ENCODE assay signal across 14 cellular contexts in genomic region chrX:1464282-1465131, GRCh38. TPM values are rescaled to one million over a fixed set of nuclear protein-coding genes. Genes with fewer than 3 reads are reported as not detected.
DNase-seq lines count a peak whose midpoint lies in the region; ATAC-seq, FAIRE-seq and TF ChIP-seq lines count a peak whose summit lies in the region.
"Had no signal": no experiment of that assay in that cellular context is flagged by ENCODE, and none has a peak within 500 bp of the region (broad histone marks: within the 10 kb centered on the region; RNA-seq: fewer than 3 reads in every experiment).

No MANE protein-coding gene starts in this region.

- no peaks in the 10 kb centered on the region for H3K79me1 ChIP-seq in H1 (ENCODE audit: low read depth, low read length)

- intact Hi-C loops in activated naive CD4-positive, alpha-beta T cell treated with anti-CD3 and anti-CD28 coated beads for 36 hours (cut with micrococcal nuclease) = loop anchor here (5.0 kb wide), 1 partner anchor 1228 kb away; the partner anchor contains the start of gene CD99
- intact Hi-C loops in activated CD8-positive, alpha-beta T cell treated with anti-CD3 and anti-CD28 coated beads for 36 hours (cut with micrococcal nuclease) = no loop called here
- intact Hi-C loops in stomach (cut with DNase I; ENCODE audit: low total_unique reads) = loop anchor here (10.0 kb wide), 1 partner anchor 110 kb away; no protein-coding TSS in a partner anchor

- H3K27me3 Mint-ChIP-seq in activated naive CD4-positive, alpha-beta T cell treated with anti-CD3 and anti-CD28 coated beads for 36 hours (ENCODE audit: low read depth) = no peaks in the 10 kb centered on the region
- H3K27me3 Mint-ChIP-seq in activated CD8-positive, alpha-beta T cell treated with anti-CD3 and anti-CD28 coated beads for 36 hours = no peaks in the 10 kb centered on the region

- H2BK20ac ChIP-seq in H1 (ENCODE audit: low read length) = peak overlapping the region; percentile 32; the same call in 1 of the 2 replicates

- no peak overlapping the region for H3K14ac ChIP-seq in H1 (ENCODE audit: insufficient read length)

- no peaks in the 10 kb centered on the region for H3K9me3 Mint-ChIP-seq in activated naive CD4-positive, alpha-beta T cell treated with anti-CD3 and anti-CD28 coated beads for 36 hours
- H3K9me3 Mint-ChIP-seq in activated CD8-positive, alpha-beta T cell treated with anti-CD3 and anti-CD28 coated beads for 36 hours = no peaks in the 10 kb centered on the region

- H2AFZ ChIP-seq in H1 (ENCODE audit: low read length) = no peak overlapping the region

- H3K56ac ChIP-seq in H1 (replicated peaks; ENCODE audit: insufficient read length, low read depth, low read length) = no peak overlapping the region

- no peak overlapping the region for H3K23ac ChIP-seq in H1 (ENCODE audit: insufficient read length)

- H3K23me2 ChIP-seq in H1 (ENCODE audit: low read depth, low read length) = no peaks in the 10 kb centered on the region; the same call in 1 of the 2 replicates

- no peak overlapping the region for H3K9ac ChIP-seq in H1 (replicated peaks in 1 of 4; ENCODE audit: extremely low read depth in 1 of 4, low read depth in 3 of 4, low read length in 3 of 4)
- H3K9ac ChIP-seq: SK-N-SH had no signal

- no peak overlapping the region for H4K8ac ChIP-seq in H1 (ENCODE audit: extremely low read depth, insufficient read depth, low read length)

- H2BK15ac ChIP-seq in H1 (ENCODE audit: low read length) = no peak overlapping the region

- no peak overlapping the region; a peak in 1 of 4 replicates for H3K4me2 ChIP-seq in H1 (ENCODE audit: insufficient read depth in 1 of 2, low read depth in 2 of 2, low read length in 2 of 2)
- H3K4me2 ChIP-seq: SK-N-SH had no signal

- no peaks in the 10 kb centered on the region for H3K79me2 ChIP-seq in H1 (ENCODE audit: control insufficient read depth in 1 of 2, insufficient read depth in 2 of 2, low read length in 2 of 2)

- no peak for TF ChIP-seq CTCF in activated CD8-positive, alpha-beta T cell treated with anti-CD3 and anti-CD28 coated beads for 36 hours (IDR thresholded peaks at IDR 0.05)
- no peak for TF ChIP-seq CTCF in H1 (IDR thresholded peaks at IDR 0.05; ENCODE audit: control extremely low read depth in 1 of 3, insufficient read depth in 1 of 3, low read depth in 1 of 3, low read length in 3 of 3)
- TF ChIP-seq CTCF in stomach (IDR thresholded peaks at IDR 0.05) = no peak

- H4K20me1 ChIP-seq in H1 (replicated peaks in 1 of 2; ENCODE audit: control insufficient read depth in 1 of 2, insufficient read depth in 2 of 2, low read length in 2 of 2) = no peaks in the 10 kb centered on the region

- FAIRE-seq in H1 (lab: Jason Lieb, UNC) = no peak
- FAIRE-seq: bronchial epithelial cell had no signal

- no peak overlapping the region for H3K18ac ChIP-seq in H1 (ENCODE audit: extremely low read depth, low read length)

- no peak for TF ChIP-seq POLR2A in H1 (IDR thresholded peaks at IDR 0.05; ENCODE audit: control extremely low read depth in 1 of 2, low read depth in 2 of 2, low read length in 2 of 2)
- no peak for TF ChIP-seq POLR2A in stomach (IDR thresholded peaks at IDR 0.05)

- H2BK120ac ChIP-seq in H1 (replicated peaks; ENCODE audit: low read depth, low read length) = no peak overlapping the region

- TF ChIP-seq RAD21 in H1 (IDR thresholded peaks at IDR 0.05 in 1 of 2, conservative IDR thresholded peaks at IDR 0.05 in 1 of 2; ENCODE audit: low read depth in 2 of 2, low read length in 2 of 2) = no peak

- no peaks in the 10 kb centered on the region for H3K36me3 ChIP-seq in H1 (ENCODE audit: control insufficient read depth in 2 of 4, insufficient read depth in 4 of 4, low read length in 3 of 4)
- peaks cover 0 to 7% (median 0%) of the 10 kb centered on the region in 4 donors for H3K36me3 ChIP-seq in stomach
- H3K36me3 ChIP-seq: tibial nerve had no signal

- no peak overlapping the region for H4K5ac ChIP-seq in H1 (ENCODE audit: insufficient read length, low read depth, low read length)

- H3K4ac ChIP-seq in H1 (replicated peaks; ENCODE audit: insufficient read length, low read depth, low read length) = no peak overlapping the region

- H4K91ac ChIP-seq in H1 (replicated peaks; ENCODE audit: insufficient read length, low read length) = no peak overlapping the region

- peak; percentile 21 for DNase-seq in activated naive CD4-positive, alpha-beta T cell treated with anti-CD3 and anti-CD28 coated beads for 36 hours
- no peak for DNase-seq in activated naive CD4-positive, alpha-beta T cell treated with anti-CD3 and anti-CD28 coated beads, Interleukin-2, amount 50 U/mL, for 16 hours
- DNase-seq in activated CD8-positive, alpha-beta T cell treated with anti-CD3 and anti-CD28 coated beads for 36 hours = peak; percentile 59
- peak in 1 of 2 experiments; percentile 35 for DNase-seq in H1 (ENCODE audit: low read depth in 1 of 2, low spot score in 2 of 2)
- DNase-seq in stomach = peak; percentile 17
- no peak for DNase-seq in NCI-H1436 (lab: John Stamatoyannopoulos, UW)
- DNase-seq: midbrain, MV-4-11, NCI-H524 treated with DMSO at 0.1 percent for 48 hours, SK-N-SH had no signal

- peaks cover 64% of the 10 kb centered on the region for H3K4me1 Mint-ChIP-seq in activated naive CD4-positive, alpha-beta T cell treated with anti-CD3 and anti-CD28 coated beads for 36 hours (ENCODE audit: low read depth)
- peaks cover 68% of the 10 kb centered on the region for H3K4me1 Mint-ChIP-seq in activated CD8-positive, alpha-beta T cell treated with anti-CD3 and anti-CD28 coated beads for 36 hours (ENCODE audit: low read depth)

- no peak overlapping the region for H2AK5ac ChIP-seq in H1 (ENCODE audit: low read depth, low read length)

- peak overlapping the region; percentile 26 for H3K27ac Mint-ChIP-seq in activated naive CD4-positive, alpha-beta T cell treated with anti-CD3 and anti-CD28 coated beads for 36 hours
- peak overlapping the region; percentile 92 for H3K27ac Mint-ChIP-seq in activated CD8-positive, alpha-beta T cell treated with anti-CD3 and anti-CD28 coated beads for 36 hours

- no peak overlapping the region for H2BK12ac ChIP-seq in H1 (ENCODE audit: low read depth, low read length)

- POLR2A ChIA-PET in activated CD8-positive, alpha-beta T cell treated with anti-CD3 and anti-CD28 coated beads for 36 hours (lab: Charles Lee) = no interaction called here
- POLR2A ChIA-PET in H1 (lab: Charles Lee; ENCODE audit: partially characterized antibody) = no interaction called here

- H3K27ac ChIP-seq in H1 (ENCODE audit: low read depth, low read length) (no peak overlapping the region), stomach (peak overlapping the region in 1 of 5 donors; percentile 1)
- H3K27ac ChIP-seq: tibial nerve had no signal

- H3K36me3 Mint-ChIP-seq in activated naive CD4-positive, alpha-beta T cell treated with anti-CD3 and anti-CD28 coated beads for 36 hours (ENCODE audit: low read depth) = peaks cover 11% of the 10 kb centered on the region
- H3K36me3 Mint-ChIP-seq in activated CD8-positive, alpha-beta T cell treated with anti-CD3 and anti-CD28 coated beads for 36 hours (ENCODE audit: low read depth) = peaks cover 34% of the 10 kb centered on the region

- H3K4me3 Mint-ChIP-seq in activated naive CD4-positive, alpha-beta T cell treated with anti-CD3 and anti-CD28 coated beads for 36 hours = no peak overlapping the region
- peak overlapping the region; percentile 54 for H3K4me3 Mint-ChIP-seq in activated CD8-positive, alpha-beta T cell treated with anti-CD3 and anti-CD28 coated beads for 36 hours

- no peak for ATAC-seq in activated CD8-positive, alpha-beta T cell treated with anti-CD3 and anti-CD28 coated beads for 36 hours
- no peak for ATAC-seq in HG03159 (IDR thresholded peaks at IDR 0.05; ENCODE audit: unreplicated experiment)
- ATAC-seq in HG03097 (IDR thresholded peaks at IDR 0.05; ENCODE audit: low FRiP score, unreplicated experiment) = no peak

- CTCF ChIA-PET in activated naive CD4-positive, alpha-beta T cell treated with anti-CD3 and anti-CD28 coated beads for 36 hours (lab: Charles Lee) = no interaction called here
- CTCF ChIA-PET in activated CD8-positive, alpha-beta T cell treated with anti-CD3 and anti-CD28 coated beads for 36 hours (lab: Charles Lee) = no interaction called here
- CTCF ChIA-PET in H1 (lab: Charles Lee; ENCODE audit: partially characterized antibody) = no interaction called here

- H3K4me3 ChIP-seq in H1 (ENCODE audit: extremely low read depth in 1 of 4, insufficient read depth in 2 of 4, low read depth in 3 of 4, low read length in 4 of 4) (no peak overlapping the region), stomach (no peak overlapping the region)
- H3K4me3 ChIP-seq: tibial nerve had no signal

- no peaks in the 10 kb centered on the region for H3K4me1 ChIP-seq in H1 (replicated peaks in 1 of 4; ENCODE audit: control insufficient read depth in 3 of 4, insufficient read depth in 4 of 4, low read length in 3 of 4)
- H3K4me1 ChIP-seq in stomach = peaks cover 0 to 32% (median 6%) of the 10 kb centered on the region in 4 donors

- H3K27me3 ChIP-seq in H1 (replicated peaks in 1 of 4; ENCODE audit: control insufficient read depth in 3 of 4, extremely low read depth in 1 of 4, insufficient read depth in 3 of 4, low read length in 3 of 4) (no peaks in the 10 kb centered on the region; a peak in 1 of 7 replicates), stomach (peaks cover 0 to 55% (median 13%) of the 10 kb centered on the region in 3 donors)

- WGBS in H1 (ENCODE audit: extremely low coverage in 1 of 2, insufficient coverage in 1 of 2, insufficient read length in 1 of 2, insufficient replicate concordance in 2 of 2, low coverage in 1 of 2, low lambda C conversion rate in 2 of 2, missing lambda C conversion rate in 1 of 2), 2 experiments = 87% methylated on average over 24 of the region's 24 CpGs; no CpG with 5 or more reads in 1 of the 2 experiments
- WGBS in stomach, 5 donors = 69 to 80% (median 76%) methylated on average over 24 of the region's 24 CpGs

- TF ChIP-seq EP300 in H1 (IDR thresholded peaks at IDR 0.05; ENCODE audit: borderline replicate concordance in 1 of 2, low read depth in 2 of 2, low read length in 2 of 2) = no peak
- TF ChIP-seq EP300 in stomach (IDR thresholded peaks at IDR 0.05) = no peak

- H3K9me3 ChIP-seq in H1 (ENCODE audit: insufficient read depth in 2 of 2, low read depth in 1 of 2, low read length in 1 of 2) (no peaks in the 10 kb centered on the region), stomach (no peaks in the 10 kb centered on the region)
- H3K9me3 ChIP-seq: SK-N-SH, tibial nerve had no signal

- no peak overlapping the region for H2BK5ac ChIP-seq in H1 (ENCODE audit: low read depth, low read length)

RNA-seq across cellular contexts. Expression of gene ASMTL, which starts 11.8 kb away (rescaled TPM):
- total RNA-seq in activated naive CD4-positive, alpha-beta T cell treated with anti-CD3 and anti-CD28 coated beads for 36 hours = 10 to 100 TPM; 45.1 to 47.2 TPM
- 10 to 100 TPM; 55.8 to 57.2 TPM for total RNA-seq in activated CD8-positive, alpha-beta T cell treated with anti-CD3 and anti-CD28 coated beads for 36 hours
- total RNA-seq in H1 (2021; fragmentation: NEBNext Ultra II Directional; extraction: Animal tissue kit (Norgen Biotek cat#: 25700)) = 75.4 and 81.4 TPM in 2 replicates
- polyA plus RNA-seq in H1 (2011; rRNA removed) = 75.6 and 130 TPM in 2 replicates
- 92.6 TPM for polyA plus RNA-seq in H1 (2011; cell fraction: cytosol; rRNA removed)
- 104 TPM for polyA plus RNA-seq in H1 (2011; cell fraction: nucleus; rRNA removed)
- 51.7 to 90.7 TPM (median 78.8 TPM) in 4 replicates for polyA plus RNA-seq in H1 (2012, experiment 1 of 2)
- polyA plus RNA-seq in H1 (2012, experiment 2 of 2) = 57.9 TPM
- polyA plus RNA-seq in H1 (2013, experiment 1 of 2) = 41.0 TPM
- polyA plus RNA-seq in H1 (2013, experiment 2 of 2) = 39.2 TPM
- 47.0 and 49.0 TPM in 2 replicates for polyA minus RNA-seq in H1 (2011; rRNA and poly(A)+ RNA removed)
- 52.1 TPM for polyA minus RNA-seq in H1 (2011; cell fraction: cytosol; rRNA and poly(A)+ RNA removed)
- 46.7 TPM for polyA minus RNA-seq in H1 (2011; cell fraction: nucleus; rRNA and poly(A)+ RNA removed)
- 10 to 100 TPM in 3 of 5 donors, 1 to 10 TPM in 2; 5.8 to 45.8 (median 14.0) TPM for total RNA-seq in stomach
- 10 to 100 TPM; 14.9 to 29.3 (median 24.4) TPM for polyA plus RNA-seq in stomach

Comparison
In these comparisons a context has a peak if more than half of its experiments do, and no peak if none do; other contexts are left out.
1. DNase-seq: peak in activated naive CD4-positive, alpha-beta T cell treated with anti-CD3 and anti-CD28 coated beads for 36 hours (single experiment), activated CD8-positive, alpha-beta T cell treated with anti-CD3 and anti-CD28 coated beads for 36 hours (single experiment) and stomach (single experiment); none in activated naive CD4-positive, alpha-beta T cell treated with anti-CD3 and anti-CD28 coated beads, Interleukin-2, amount 50 U/mL, for 16 hours (single experiment) and NCI-H1436 (single experiment).